11 cellular contexts compared by ENCODE assay signal in the genomic region with DNA sequence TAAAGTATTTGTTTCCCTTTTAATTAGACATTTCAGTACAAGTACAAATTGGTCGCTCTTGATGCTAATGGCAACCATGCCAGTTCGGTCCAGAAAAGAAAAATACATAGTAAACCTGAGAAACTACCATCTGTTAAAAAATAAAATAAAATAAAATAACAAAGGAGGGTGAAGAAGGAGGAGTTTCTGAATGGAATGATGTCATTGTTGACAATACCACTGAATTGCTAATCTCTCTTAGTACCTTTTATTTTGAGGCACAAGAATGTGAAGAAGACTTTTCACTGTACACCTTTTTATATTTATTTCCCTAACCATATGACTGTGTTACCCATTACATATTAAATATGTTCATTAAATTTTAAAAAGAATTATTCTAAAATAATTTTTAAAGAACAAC. TPM values are rescaled to one million over a fixed set of nuclear protein-coding genes. Genes with fewer than 3 reads are reported as not detected.
"Had no signal": no experiment of that assay in that cellular context is flagged by ENCODE, and none has a peak within 500 bp of the region (broad histone marks: within the 10 kb centered on the region; RNA-seq: fewer than 3 reads in every experiment).

No MANE protein-coding gene starts in this region.

- H3K4me3 ChIP-seq: GM23338, K562 had no signal

- H3K27ac ChIP-seq: HL-60 had no signal

- H3K4me2 ChIP-seq: GM23338 had no signal

- DNase-seq: H9, HCEC 1CT, HFFc6, IMR-90, KG1 had no signal

- H2AFZ ChIP-seq: GM23338 had no signal

- ATAC-seq: GM23338, K562 had no signal

- FAIRE-seq: H1, H54, K562 had no signal

RNA-seq across cellular contexts. Expression of a gene that starts 19.5 kb away (rescaled TPM):
- total RNA-seq: HFFc6 had no signal

RNA-seq across cellular contexts. Expression of a gene that starts 59.1 kb away (rescaled TPM):
- total RNA-seq: GM23338, H1, H9, HFFc6, HT1080, IMR-90, K562 had no signal
- polyA plus RNA-seq: GM23338, H1, IMR-90, K562 had no signal
